ENCODE assay signal across 1 cellular context in the genomic region with DNA sequence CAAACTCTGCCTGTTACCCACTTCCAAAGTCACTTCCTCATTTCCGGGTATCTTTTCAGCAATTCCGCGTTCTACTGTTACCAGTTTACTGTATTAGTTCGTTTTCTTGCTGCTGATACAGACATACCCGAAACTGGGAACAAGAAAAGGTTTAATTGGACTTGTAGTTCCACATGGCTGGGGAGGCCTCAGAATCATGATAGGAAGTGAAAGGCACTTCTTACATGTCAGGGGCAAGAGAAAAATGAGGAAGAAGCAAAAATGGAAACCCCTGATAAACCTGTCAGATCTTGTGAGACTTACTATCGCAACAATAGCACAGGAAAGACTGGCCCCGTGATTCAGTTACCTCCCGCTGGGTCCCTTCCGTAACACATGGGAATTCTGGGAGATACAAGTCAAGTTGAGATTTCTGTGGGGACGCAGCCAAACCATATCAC.
TF ChIP-seq lines count a peak whose summit lies in the region.

No MANE protein-coding gene starts in this region.

TF ChIP-seq in K562, 482 proteins besides CTCF, POLR2A, EP300 and RAD21 (continued from another document and continues in another):
- TF ChIP-seq POLR2AphosphoS5 (IDR thresholded peaks at IDR 0.05; ENCODE audit: control insufficient read depth, insufficient read depth, low read depth, low read length), result 0 out of 2 replicates have a peak, but pooled peaks have one; percentile 25
- TF ChIP-seq SOX6 (IDR thresholded peaks at IDR 0.05), result peak; percentile 96
- TF ChIP-seq FOSL1 (tag; conservative IDR thresholded peaks at IDR 0.05), result peak; percentile 41
- peak; percentile 99 for TF ChIP-seq ZBED1 (IDR thresholded peaks at IDR 0.05)
- no peak for TF ChIP-seq STAT5B (CRISPR knock-in tag; IDR thresholded peaks at IDR 0.05)
- TF ChIP-seq CBX1 (IDR thresholded peaks at IDR 0.05; ENCODE audit: low read depth), result no peak
- peak; percentile 72 for TF ChIP-seq TEAD4 (IDR thresholded peaks at IDR 0.05; ENCODE audit: low read length)
- no peak for TF ChIP-seq TEAD4 (CRISPR knock-in tag; IDR thresholded peaks at IDR 0.05; ENCODE audit: borderline replicate concordance)
- no peak for TF ChIP-seq ZFP1 (CRISPR knock-in tag; IDR thresholded peaks at IDR 0.05)
- no peak for TF ChIP-seq HDAC3 (IDR thresholded peaks at IDR 0.05; ENCODE audit: borderline replicate concordance, partially characterized antibody)
- TF ChIP-seq CBFA2T2 (conservative IDR thresholded peaks at IDR 0.05), result peak; percentile 79
- 0 out of 2 replicates have a peak, but pooled peaks have one; percentile 11 for TF ChIP-seq TFAP4 (CRISPR knock-in tag; IDR thresholded peaks at IDR 0.05; ENCODE audit: borderline replicate concordance)
- TF ChIP-seq EWSR1 (IDR thresholded peaks at IDR 0.05; ENCODE audit: borderline replicate concordance, low read depth, partially characterized antibody), result no peak
- TF ChIP-seq ZNF23 (CRISPR knock-in tag; IDR thresholded peaks at IDR 0.05), result no peak
- TF ChIP-seq KLF16 (IDR thresholded peaks at IDR 0.05), result peak; percentile 67
- no peak for TF ChIP-seq GATA2 (CRISPR knock-in tag; IDR thresholded peaks at IDR 0.05)
- TF ChIP-seq, protein P1, sequence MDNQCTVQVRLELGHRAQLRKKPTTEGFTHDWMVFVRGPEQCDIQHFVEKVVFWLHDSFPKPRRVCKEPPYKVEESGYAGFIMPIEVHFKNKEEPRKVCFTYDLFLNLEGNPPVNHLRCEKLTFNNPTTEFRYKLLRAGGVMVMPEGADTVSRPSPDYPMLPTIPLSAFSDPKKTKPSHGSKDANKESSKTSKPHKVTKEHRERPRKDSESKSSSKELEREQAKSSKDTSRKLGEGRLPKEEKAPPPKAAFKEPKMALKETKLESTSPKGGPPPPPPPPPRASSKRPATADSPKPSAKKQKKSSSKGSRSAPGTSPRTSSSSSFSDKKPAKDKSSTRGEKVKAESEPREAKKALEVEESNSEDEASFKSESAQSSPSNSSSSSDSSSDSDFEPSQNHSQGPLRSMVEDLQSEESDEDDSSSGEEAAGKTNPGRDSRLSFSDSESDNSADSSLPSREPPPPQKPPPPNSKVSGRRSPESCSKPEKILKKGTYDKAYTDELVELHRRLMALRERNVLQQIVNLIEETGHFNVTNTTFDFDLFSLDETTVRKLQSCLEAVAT (IDR thresholded peaks at IDR 0.05), result no peak
- TF ChIP-seq ARID1B (IDR thresholded peaks at IDR 0.05), result peak; percentile 84
- TF ChIP-seq EGR1 (conservative IDR thresholded peaks at IDR 0.05), result no peak
- no peak for TF ChIP-seq AFF4 (CRISPR knock-in tag; IDR thresholded peaks at IDR 0.05)
- TF ChIP-seq HDAC2 (IDR thresholded peaks at IDR 0.05), result peak; percentile 93
- peak in 1 of 2 experiments; percentile 92; a peak in 2 of 4 replicates for TF ChIP-seq HDAC1 (IDR thresholded peaks at IDR 0.05)
- TF ChIP-seq DPF2 (IDR thresholded peaks at IDR 0.05), result peak; percentile 62
- no peak for TF ChIP-seq HDAC8 (tag; IDR thresholded peaks at IDR 0.05)
- no peak for TF ChIP-seq SNIP1 (IDR thresholded peaks at IDR 0.05; ENCODE audit: low read depth)
- TF ChIP-seq ETV1 (tag; conservative IDR thresholded peaks at IDR 0.05; ENCODE audit: low read depth), result peak; percentile 59; the same call in 1 of the 2 replicates
- TF ChIP-seq CXXC5 (CRISPR knock-in tag; IDR thresholded peaks at IDR 0.05), result peak; percentile 62
- peak; percentile 78 for TF ChIP-seq SPI1 (IDR thresholded peaks at IDR 0.05; ENCODE audit: borderline replicate concordance, low read depth, low read length)
- TF ChIP-seq SAP30 (IDR thresholded peaks at IDR 0.05; ENCODE audit: borderline replicate concordance, insufficient read depth, low read depth, low read length, poor library complexity, severe bottlenecking), result no peak
- peak; percentile 66; the same call in 1 of the 2 replicates for TF ChIP-seq CTBP1 (IDR thresholded peaks at IDR 0.05; ENCODE audit: borderline replicate concordance)
- TF ChIP-seq, protein P2, sequence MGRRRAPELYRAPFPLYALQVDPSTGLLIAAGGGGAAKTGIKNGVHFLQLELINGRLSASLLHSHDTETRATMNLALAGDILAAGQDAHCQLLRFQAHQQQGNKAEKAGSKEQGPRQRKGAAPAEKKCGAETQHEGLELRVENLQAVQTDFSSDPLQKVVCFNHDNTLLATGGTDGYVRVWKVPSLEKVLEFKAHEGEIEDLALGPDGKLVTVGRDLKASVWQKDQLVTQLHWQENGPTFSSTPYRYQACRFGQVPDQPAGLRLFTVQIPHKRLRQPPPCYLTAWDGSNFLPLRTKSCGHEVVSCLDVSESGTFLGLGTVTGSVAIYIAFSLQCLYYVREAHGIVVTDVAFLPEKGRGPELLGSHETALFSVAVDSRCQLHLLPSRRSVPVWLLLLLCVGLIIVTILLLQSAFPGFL (CRISPR knock-in tag; IDR thresholded peaks at IDR 0.05), result no peak
- TF ChIP-seq RCOR1 (IDR thresholded peaks at IDR 0.05; ENCODE audit: borderline replicate concordance in 1 of 2, low read depth in 2 of 2, low read length in 2 of 2), result peak; percentile 77 to 99; a peak in 3 of 4 replicates
- peak in 1 of 2 experiments; percentile 93; a peak in 2 of 4 replicates for TF ChIP-seq ETV6 (IDR thresholded peaks at IDR 0.05; ENCODE audit: borderline replicate concordance in 1 of 2, low read depth in 2 of 2, low read length in 1 of 2)
- no peak for TF ChIP-seq ETV6 (CRISPR knock-in tag; IDR thresholded peaks at IDR 0.05; ENCODE audit: borderline replicate concordance)
- no peak for TF ChIP-seq BRD4 (IDR thresholded peaks at IDR 0.05)
- TF ChIP-seq FOXK1 (CRISPR knock-in tag; IDR thresholded peaks at IDR 0.05; ENCODE audit: borderline replicate concordance), result no peak
- TF ChIP-seq, protein P3, sequence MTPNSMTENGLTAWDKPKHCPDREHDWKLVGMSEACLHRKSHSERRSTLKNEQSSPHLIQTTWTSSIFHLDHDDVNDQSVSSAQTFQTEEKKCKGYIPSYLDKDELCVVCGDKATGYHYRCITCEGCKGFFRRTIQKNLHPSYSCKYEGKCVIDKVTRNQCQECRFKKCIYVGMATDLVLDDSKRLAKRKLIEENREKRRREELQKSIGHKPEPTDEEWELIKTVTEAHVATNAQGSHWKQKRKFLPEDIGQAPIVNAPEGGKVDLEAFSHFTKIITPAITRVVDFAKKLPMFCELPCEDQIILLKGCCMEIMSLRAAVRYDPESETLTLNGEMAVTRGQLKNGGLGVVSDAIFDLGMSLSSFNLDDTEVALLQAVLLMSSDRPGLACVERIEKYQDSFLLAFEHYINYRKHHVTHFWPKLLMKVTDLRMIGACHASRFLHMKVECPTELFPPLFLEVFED (CRISPR knock-in tag; conservative IDR thresholded peaks at IDR 0.05), result no peak
- TF ChIP-seq DACH1 (IDR thresholded peaks at IDR 0.05; ENCODE audit: partially characterized antibody), result peak; percentile 8
- TF ChIP-seq JUND (IDR thresholded peaks at IDR 0.05; ENCODE audit: borderline replicate concordance, low read depth, low read length), result peak; percentile 48
- no peak; the same call in 2 of the 3 replicates for TF ChIP-seq JUND (tag; IDR thresholded peaks at IDR 0.05; ENCODE audit: borderline replicate concordance, low read depth, low read length)
- no peak for TF ChIP-seq ELK1 (CRISPR knock-in tag; IDR thresholded peaks at IDR 0.05)
- no peak for TF ChIP-seq SMARCC2 (IDR thresholded peaks at IDR 0.05; ENCODE audit: low read depth)
- no peak for TF ChIP-seq KLF13 (tag; IDR thresholded peaks at IDR 0.05; ENCODE audit: borderline replicate concordance, low read depth)
- TF ChIP-seq TFE3 (CRISPR knock-in tag; IDR thresholded peaks at IDR 0.05), result peak; percentile 39
- no peak for TF ChIP-seq NONO (IDR thresholded peaks at IDR 0.05; ENCODE audit: low read depth in 2 of 2, low read length in 1 of 2)
- TF ChIP-seq MEIS2 (IDR thresholded peaks at IDR 0.05; ENCODE audit: partially characterized antibody), result peak; percentile 92
- no peak for TF ChIP-seq ZNF584 (CRISPR knock-in tag; IDR thresholded peaks at IDR 0.05; ENCODE audit: low read depth)
- peak; percentile 40; the same call in 1 of the 2 replicates for TF ChIP-seq BHLHE40 (IDR thresholded peaks at IDR 0.05; ENCODE audit: low read length)
- peak; percentile 38; the same call in 1 of the 2 replicates for TF ChIP-seq BCOR (IDR thresholded peaks at IDR 0.05)
- no peak for TF ChIP-seq NCOA1 (IDR thresholded peaks at IDR 0.05; ENCODE audit: low read depth)
- no peak for TF ChIP-seq SFPQ (IDR thresholded peaks at IDR 0.05; ENCODE audit: low read depth, low read length)
